In genomic region chr6:36364669-36365479, GRCh38 we compare ENCODE assay signal across 10 cellular contexts. TPM values are rescaled to one million over a fixed set of nuclear protein-coding genes. Genes with fewer than 3 reads are reported as not detected.
DNase-seq lines count a peak whose midpoint lies in the region; ATAC-seq, FAIRE-seq and TF ChIP-seq lines count a peak whose summit lies in the region.
"Had no signal": no experiment of that assay in that cellular context is flagged by ENCODE, and none has a peak within 500 bp of the region (broad histone marks: within the 10 kb centered on the region; RNA-seq: fewer than 3 reads in every experiment).

No MANE protein-coding gene starts in this region.

- no peak overlapping the region for H3K4me3 Mint-ChIP-seq in stimulated activated naive CD8-positive, alpha-beta T cell treated with anti-CD3 and anti-CD28 coated beads, Interleukin-15, amount 100 ng/mL, for 72 hours
- H3K4me3 Mint-ChIP-seq in activated naive CD4-positive, alpha-beta T cell treated with anti-CD3 and anti-CD28 coated beads, Interleukin-2, amount 10 ng/mL, durations not matched to agents 7 days and 5 days, result no peak overlapping the region

- in situ Hi-C loops in HepG2 (cut with HindIII; ENCODE audit: extremely low pct_ligation_motif_present, low pct_unique_long_range_greater_than_20kb) (loop anchor here (5.0 kb wide), 2 partner anchors 63 to 238 kb away; no protein-coding TSS in a partner anchor), KBM-7 (cut with MboI; ENCODE audit: low pct_unique_long_range_greater_than_20kb, low sequenced_read_pairs) (loop anchor here (10.0 kb wide), 1 partner anchor 240 kb away; no protein-coding TSS in a partner anchor)

- no peak for ATAC-seq in HepG2
- no peak for ATAC-seq in right lobe of liver
- peak; percentile 49 for ATAC-seq in HG03565 (IDR thresholded peaks at IDR 0.05; ENCODE audit: unreplicated experiment)
- peak; percentile 13 for ATAC-seq in stimulated activated naive CD8-positive, alpha-beta T cell treated with anti-CD3 and anti-CD28 coated beads, Interleukin-15, amount 100 ng/mL, for 72 hours
- no peak for ATAC-seq in HG02938 (IDR thresholded peaks at IDR 0.05; ENCODE audit: unreplicated experiment)

- no peak for TF ChIP-seq RAD21 in HepG2 (CRISPR knock-in tag; IDR thresholded peaks at IDR 0.05)

- TF ChIP-seq CTCF in HepG2 (CRISPR knock-in tag; IDR thresholded peaks at IDR 0.05) (no peak), right lobe of liver (IDR thresholded peaks at IDR 0.05) (no peak), bronchial epithelial cell (IDR thresholded peaks at IDR 0.05; ENCODE audit: insufficient read depth, low read length, severe bottlenecking) (no peak)

- H3K79me2 ChIP-seq in HepG2 (ENCODE audit: insufficient read depth, low read length), result no peaks in the 10 kb centered on the region

- H3K9ac ChIP-seq in HepG2 (ENCODE audit: insufficient read depth, low read depth, low read length), result no peak overlapping the region
- H3K9ac ChIP-seq: BLaER1 had no signal

- POLR2A ChIA-PET in HepG2 (lab: Yijun Ruan, JAX), result no interaction called here

- BruUV-seq in HepG2 (replicated peaks; lab: Mats Ljungman, UMichigan), result no TSS peak

- H4K20me1 ChIP-seq in HepG2 (ENCODE audit: insufficient read depth, low read length), result no peaks in the 10 kb centered on the region
- H4K20me1 ChIP-seq: BLaER1 had no signal

- no peak for FAIRE-seq in HepG2 (lab: Jason Lieb, UNC)
- no peak for FAIRE-seq in bronchial epithelial cell (lab: Jason Lieb, UNC)

- no peaks in the 10 kb centered on the region for H3K36me3 Mint-ChIP-seq in activated naive CD4-positive, alpha-beta T cell treated with anti-CD3 and anti-CD28 coated beads, Interleukin-2, amount 10 ng/mL, durations not matched to agents 7 days and 5 days

- H3K4me3 ChIP-seq in HepG2 (replicated peaks in 1 of 3; ENCODE audit: insufficient read depth in 1 of 3, low read depth in 2 of 3, low read length in 3 of 3) (peak overlapping the region in 1 of 3 experiments; percentile 9; a peak in 1 of 6 replicates), right lobe of liver (no peak overlapping the region), bronchial epithelial cell (ENCODE audit: low read depth, low read length) (no peak overlapping the region)
- H3K4me3 ChIP-seq: BLaER1 had no signal

- no peaks in the 10 kb centered on the region for H3K9me3 Mint-ChIP-seq in stimulated activated naive CD8-positive, alpha-beta T cell treated with anti-CD3 and anti-CD28 coated beads, Interleukin-15, amount 100 ng/mL, for 72 hours
- no peaks in the 10 kb centered on the region for H3K9me3 Mint-ChIP-seq in activated naive CD4-positive, alpha-beta T cell treated with anti-CD3 and anti-CD28 coated beads, Interleukin-2, amount 10 ng/mL, durations not matched to agents 7 days and 5 days

- peaks cover 19% of the 10 kb centered on the region for H3K4me1 Mint-ChIP-seq in stimulated activated naive CD8-positive, alpha-beta T cell treated with anti-CD3 and anti-CD28 coated beads, Interleukin-15, amount 100 ng/mL, for 72 hours
- H3K4me1 Mint-ChIP-seq in activated naive CD4-positive, alpha-beta T cell treated with anti-CD3 and anti-CD28 coated beads, Interleukin-2, amount 10 ng/mL, durations not matched to agents 7 days and 5 days, result peaks cover 3% of the 10 kb centered on the region

- no peak overlapping the region for H3K27ac Mint-ChIP-seq in stimulated activated naive CD8-positive, alpha-beta T cell treated with anti-CD3 and anti-CD28 coated beads, Interleukin-15, amount 100 ng/mL, for 72 hours
- no peak overlapping the region for H3K27ac Mint-ChIP-seq in activated naive CD4-positive, alpha-beta T cell treated with anti-CD3 and anti-CD28 coated beads, Interleukin-2, amount 10 ng/mL, durations not matched to agents 7 days and 5 days

- H3K4me2 ChIP-seq in HepG2 (ENCODE audit: low read depth, low read length), result peak overlapping the region; percentile 44
- H3K4me2 ChIP-seq: BLaER1 had no signal

- H3K36me3 ChIP-seq in HepG2 (replicated peaks in 1 of 2; ENCODE audit: control insufficient read depth in 1 of 2, insufficient read depth in 2 of 2, low read length in 2 of 2), result no peaks in the 10 kb centered on the region
- no peaks in the 10 kb centered on the region for H3K36me3 ChIP-seq in right lobe of liver
- H3K36me3 ChIP-seq in bronchial epithelial cell (ENCODE audit: control insufficient read depth, insufficient read depth, low read length), result no peaks in the 10 kb centered on the region
- H3K36me3 ChIP-seq: BLaER1 had no signal

- intact Hi-C loops in HepG2 (cut with micrococcal nuclease; ENCODE audit: unreplicated experiment) (no loop called here), right lobe of liver (cut with DNase I) (loop anchor here (10.0 kb wide), 1 partner anchor 60 kb away; no protein-coding TSS in a partner anchor)

- no peaks in the 10 kb centered on the region for H3K27me3 Mint-ChIP-seq in stimulated activated naive CD8-positive, alpha-beta T cell treated with anti-CD3 and anti-CD28 coated beads, Interleukin-15, amount 100 ng/mL, for 72 hours
- peaks cover 5% of the 10 kb centered on the region for H3K27me3 Mint-ChIP-seq in activated naive CD4-positive, alpha-beta T cell treated with anti-CD3 and anti-CD28 coated beads, Interleukin-2, amount 10 ng/mL, durations not matched to agents 7 days and 5 days

- H2AFZ ChIP-seq in HepG2 (ENCODE audit: low read length), result no peak overlapping the region

- H3K4me1 ChIP-seq in HepG2 (ENCODE audit: insufficient read depth, low read length), result peaks cover 9% of the 10 kb centered on the region
- H3K4me1 ChIP-seq in right lobe of liver, result no peaks in the 10 kb centered on the region

- no peak for TF ChIP-seq POLR2A in HepG2 (IDR thresholded peaks at IDR 0.05; ENCODE audit: insufficient read depth in 1 of 2, low read depth in 2 of 2, low read length in 2 of 2)
- no peak for TF ChIP-seq POLR2A in right lobe of liver (IDR thresholded peaks at IDR 0.05)

- no peak for TF ChIP-seq EP300 in HepG2 (IDR thresholded peaks at IDR 0.05; ENCODE audit: low read depth in 2 of 2, low read length in 2 of 2)
- TF ChIP-seq EP300 in HepG2 (CRISPR knock-in tag; IDR thresholded peaks at IDR 0.05; ENCODE audit: borderline replicate concordance), result no peak

- 35% methylated on average over 18 of the region's 19 CpGs for WGBS in HepG2 (ENCODE audit: low lambda C conversion rate)
- 58% methylated on average over 8 of the region's 19 CpGs for whole genome bisulfite sequencing in right lobe of liver (ENCODE audit: insufficient coverage, low coverage, low lambda C conversion rate, missing lambda C conversion rate)

- H3K27ac ChIP-seq in HepG2 (ENCODE audit: extremely low read length, insufficient read depth, low read length), result no peak overlapping the region
- no peak overlapping the region for H3K27ac ChIP-seq in right lobe of liver
- H3K27ac ChIP-seq: BLaER1 had no signal

- H3K9me3 ChIP-seq in HepG2 (ENCODE audit: low read length) (no peaks in the 10 kb centered on the region), right lobe of liver (no peaks in the 10 kb centered on the region)

- CTCF ChIA-PET in HepG2 (lab: Yijun Ruan, JAX; ENCODE audit: low intra/inter-chr PET ratio, low total read pairs), result interaction anchor here (0.7 kb wide), 1 partner anchor 62 kb away, joined by 3 read pairs; no protein-coding TSS in a partner anchor
- CTCF ChIA-PET in activated naive CD4-positive, alpha-beta T cell treated with anti-CD3 and anti-CD28 coated beads, Interleukin-2, amount 10 ng/mL, durations not matched to agents 7 days and 5 days (lab: Charles Lee), result interaction anchor here (1.1 kb wide), 1 partner anchor 24 kb away, joined by 3 read pairs; no protein-coding TSS in a partner anchor

- DNase-seq in HepG2 (ENCODE audit: low spot score), result no peak
- no peak for DNase-seq in right lobe of liver
- DNase-seq in bronchial epithelial cell (ENCODE audit: low read depth), result peak; percentile 46
- no peak for DNase-seq in stimulated activated naive CD8-positive, alpha-beta T cell treated with anti-CD3 and anti-CD28 coated beads, Interleukin-15, amount 100 ng/mL, for 72 hours
- DNase-seq in KBM-7, result no peak
- no peak for DNase-seq in activated naive CD4-positive, alpha-beta T cell treated with anti-CD3 and anti-CD28 coated beads, Interleukin-2, amount 10 ng/mL, durations not matched to agents 7 days and 5 days
- DNase-seq: cortex of kidney had no signal

- H3K27me3 ChIP-seq in HepG2 (ENCODE audit: control insufficient read depth in 1 of 2, insufficient read depth in 2 of 2, low read length in 2 of 2), result peaks cover 4 to 15% of the 10 kb centered on the region in 2 experiments; a peak in 4 of 5 replicates
- H3K27me3 ChIP-seq in right lobe of liver, result no peaks in the 10 kb centered on the region
- no peaks in the 10 kb centered on the region for H3K27me3 ChIP-seq in bronchial epithelial cell (ENCODE audit: control insufficient read depth, insufficient read depth, low read length)
- H3K27me3 ChIP-seq: BLaER1 had no signal

RNA-seq across cellular contexts. Expression of gene ETV7, which starts 22.6 kb away (rescaled TPM):
- total RNA-seq in HepG2 (2016; rRNA removed; fragmentation: Illumina TruSeq; extraction: Trizol) (not detected in 2 replicates), right lobe of liver (1 to 10 TPM in 1 of 6 experiments, under 1 TPM in 4, not detected in 1; 0.19 to 4.6 (median 0.55) TPM), bronchial epithelial cell (0.13 TPM in 1 of 2 replicates, not detected in the other)
- not detected in 2 replicates for total RNA-seq in HepG2 (2016; cell fraction: cytosol; rRNA removed; fragmentation: Illumina TruSeq; extraction: Trizol; ENCODE audit: low read depth)
- total RNA-seq in HepG2 (2016; cell fraction: insoluble cytoplasmic fraction; rRNA removed; fragmentation: Illumina TruSeq; extraction: Trizol), result not detected in 2 replicates
- total RNA-seq in HepG2 (2016; cell fraction: membrane; rRNA removed; fragmentation: Illumina TruSeq; extraction: Trizol), result not detected in 2 replicates
- not detected in 2 replicates for total RNA-seq in HepG2 (2016; cell fraction: nucleus; rRNA removed; fragmentation: Illumina TruSeq; extraction: Trizol)
- polyA plus RNA-seq in HepG2 (2011; rRNA removed), result not detected in 2 replicates
- not detected in 2 replicates for polyA plus RNA-seq in HepG2 (2011; cell fraction: cytosol; rRNA removed)
- not detected in 2 replicates for polyA plus RNA-seq in HepG2 (2011; cell fraction: nucleus; rRNA removed)
- polyA plus RNA-seq in HepG2 (2012), result 0.09 TPM in 1 of 2 replicates, not detected in the other
- not detected in 2 replicates for polyA plus RNA-seq in HepG2 (2016; cell fraction: cytosol; fragmentation: Illumina TruSeq; extraction: Trizol; ENCODE audit: low read depth)
- polyA plus RNA-seq in HepG2 (2016; cell fraction: insoluble cytoplasmic fraction; fragmentation: Illumina TruSeq; extraction: Trizol; ENCODE audit: low read depth), result not detected in 2 replicates
- polyA plus RNA-seq in HepG2 (2016; cell fraction: membrane; fragmentation: Illumina TruSeq; extraction: Trizol; ENCODE audit: low read depth), result not detected in 2 replicates
- polyA plus RNA-seq in HepG2 (2016; cell fraction: nucleus; fragmentation: Illumina TruSeq; extraction: Trizol; ENCODE audit: insufficient read depth, low read depth), result not detected in 2 replicates
- not detected in 2 replicates for polyA minus RNA-seq in HepG2 (2011; rRNA and poly(A)+ RNA removed; ENCODE audit: low replicate concordance)
- polyA minus RNA-seq in HepG2 (2011; cell fraction: cytosol; rRNA and poly(A)+ RNA removed), result not detected in 2 replicates
- polyA minus RNA-seq in HepG2 (2011; cell fraction: nucleus; rRNA and poly(A)+ RNA removed), result not detected in 2 replicates

RNA-seq across cellular contexts. Expression of gene BNIP5, which starts 28.2 kb away (rescaled TPM):
- total RNA-seq in HepG2 (2016; rRNA removed; fragmentation: Illumina TruSeq; extraction: Trizol) (not detected in 2 replicates), right lobe of liver (not detected), bronchial epithelial cell (not detected in 2 replicates)
- total RNA-seq in HepG2 (2016; cell fraction: cytosol; rRNA removed; fragmentation: Illumina TruSeq; extraction: Trizol; ENCODE audit: low read depth), result not detected in 2 replicates
- total RNA-seq in HepG2 (2016; cell fraction: insoluble cytoplasmic fraction; rRNA removed; fragmentation: Illumina TruSeq; extraction: Trizol), result not detected in 2 replicates
- total RNA-seq in HepG2 (2016; cell fraction: membrane; rRNA removed; fragmentation: Illumina TruSeq; extraction: Trizol), result not detected in 2 replicates
- total RNA-seq in HepG2 (2016; cell fraction: nucleus; rRNA removed; fragmentation: Illumina TruSeq; extraction: Trizol), result not detected in 2 replicates
- polyA plus RNA-seq in HepG2 (2011; rRNA removed), result 0.01 TPM in 1 of 2 replicates, not detected in the other
- polyA plus RNA-seq in HepG2 (2011; cell fraction: cytosol; rRNA removed), result not detected in 2 replicates
- polyA plus RNA-seq in HepG2 (2011; cell fraction: nucleus; rRNA removed), result 0.03 TPM in 1 of 2 replicates, not detected in the other
- not detected in 2 replicates for polyA plus RNA-seq in HepG2 (2012)
- polyA plus RNA-seq in HepG2 (2016; cell fraction: cytosol; fragmentation: Illumina TruSeq; extraction: Trizol; ENCODE audit: low read depth), result not detected in 2 replicates
- not detected in 2 replicates for polyA plus RNA-seq in HepG2 (2016; cell fraction: insoluble cytoplasmic fraction; fragmentation: Illumina TruSeq; extraction: Trizol; ENCODE audit: low read depth)
- polyA plus RNA-seq in HepG2 (2016; cell fraction: membrane; fragmentation: Illumina TruSeq; extraction: Trizol; ENCODE audit: low read depth), result not detected in 2 replicates
- not detected in 2 replicates for polyA plus RNA-seq in HepG2 (2016; cell fraction: nucleus; fragmentation: Illumina TruSeq; extraction: Trizol; ENCODE audit: insufficient read depth, low read depth)
- 0.16 TPM in 1 of 2 replicates, not detected in the other for polyA minus RNA-seq in HepG2 (2011; rRNA and poly(A)+ RNA removed; ENCODE audit: low replicate concordance)
- polyA minus RNA-seq in HepG2 (2011; cell fraction: cytosol; rRNA and poly(A)+ RNA removed), result not detected in 2 replicates
- polyA minus RNA-seq in HepG2 (2011; cell fraction: nucleus; rRNA and poly(A)+ RNA removed), result not detected in 2 replicates

Comparison
In these comparisons a context has a peak if more than half of its experiments do, and no peak if none do; other contexts are left out.
1. ATAC-seq: peak in HG03565 (single experiment) and stimulated activated naive CD8-positive, alpha-beta T cell treated with anti-CD3 and anti-CD28 coated beads, Interleukin-15, amount 100 ng/mL, for 72 hours (single experiment); none in HepG2 (single experiment), right lobe of liver (0 of 4) and HG02938 (single experiment).